22 cellular contexts compared by ENCODE assay signal in genomic region chr22:29326481-29326880, GRCh38. TPM values are rescaled to one million over a fixed set of nuclear protein-coding genes. Genes with fewer than 3 reads are reported as not detected.
A peak's percentile ranks its signal among the peaks of the same experiment; 100 is the strongest.
DNase-seq lines count a peak whose midpoint lies in the region; TF ChIP-seq lines count a peak whose summit lies in the region.
"Had no signal": no experiment of that assay in that cellular context is flagged by ENCODE, and none has a peak within 500 bp of the region (broad histone marks: within the 10 kb centered on the region; RNA-seq: fewer than 3 reads in every experiment).

No MANE protein-coding gene starts in this region.

- no peaks in the 10 kb centered on the region for H3K9me3 ChIP-seq in SJCRH30 (replicated peaks)
- H3K9me3 ChIP-seq: Peyer's patch, SK-N-SH had no signal

- H3K4me3 ChIP-seq in SJCRH30, result no peak overlapping the region
- H3K4me3 ChIP-seq: K562, Peyer's patch had no signal

- DNase-seq in substantia nigra (lab: John Stamatoyannopoulos, UW) (no peak), SJCRH30 (no peak)
- no peak for DNase-seq in activated naive CD4-positive, alpha-beta T cell (lab: John Stamatoyannopoulos, UW)
- DNase-seq in activated T-cell treated with anti-CD3 and anti-CD28 coated beads, Interleukin-2, amount 50 U/mL, for 48 hours, result no peak
- DNase-seq: ACHN, AML-193, DMS79 treated with DMSO at 0.1 percent for 48 hours, GOT3, NCI-H1092 treated with DMSO at 0.1 percent for 48 hours, NCI-H146, NCI-H2029 treated with DMSO at 0.1 percent for 48 hours, NCI-H2171, NCI-H446, NCI-H69, Peyer's patch, SHP77, SK-N-SH had no signal

- H3K27me3 ChIP-seq in layer of hippocampus (ENCODE audit: control insufficient read depth, insufficient read depth, low read length) (no peaks in the 10 kb centered on the region), SJCRH30 (no peaks in the 10 kb centered on the region)
- H3K27me3 ChIP-seq: Peyer's patch had no signal

- H3K9me3 Mint-ChIP-seq in brain, result no peaks in the 10 kb centered on the region

- peak; percentile 17 for TF ChIP-seq POLR2A in GM18526 (IDR thresholded peaks at IDR 0.05; ENCODE audit: extremely low read depth, insufficient read length)

- H3K27ac ChIP-seq in layer of hippocampus (ENCODE audit: low read depth, low read length) (peak overlapping the region; percentile 68), substantia nigra (ENCODE audit: low read depth, low read length, poor library complexity, severe bottlenecking) (peak overlapping the region; percentile 9), SJCRH30 (no peak overlapping the region)
- H3K27ac ChIP-seq: Peyer's patch had no signal

- peaks cover 10% of the 10 kb centered on the region for H3K4me1 ChIP-seq in SJCRH30
- H3K4me1 ChIP-seq: Peyer's patch had no signal

- peak overlapping the region in 3 of 5 experiments; percentile 11 to 78 (median 66) for H3K27ac Mint-ChIP-seq in brain

- no peak overlapping the region for H3K4me3 Mint-ChIP-seq in brain
- H3K4me3 Mint-ChIP-seq: CD14-positive monocyte had no signal

- no peaks in the 10 kb centered on the region for H3K36me3 ChIP-seq in SJCRH30

- no peak for TF ChIP-seq CTCF in brain (conservative IDR thresholded peaks at IDR 0.05)

- H3K4me1 Mint-ChIP-seq in brain, result peaks cover 13% of the 10 kb centered on the region
- H3K4me1 Mint-ChIP-seq: CD14-positive monocyte had no signal

- no peaks in the 10 kb centered on the region for H3K27me3 Mint-ChIP-seq in brain

- H3K36me3 Mint-ChIP-seq in brain, result no peaks in the 10 kb centered on the region

RNA-seq across cellular contexts. Expression of gene RASL10A, which starts 11.0 kb away (rescaled TPM):
- 6.5 TPM for polyA plus RNA-seq in brain (ENCODE audit: insufficient read depth, low read depth, low replicate concordance)
- 4.1 and 4.3 TPM in 2 replicates for total RNA-seq in SJCRH30 (2014; rRNA removed; shearing (Covaris generic))

RNA-seq across cellular contexts. Expression of gene GAS2L1, which starts 20.0 kb away (rescaled TPM):
- 20.4 TPM for polyA plus RNA-seq in brain (ENCODE audit: insufficient read depth, low read depth, low replicate concordance)
- total RNA-seq in SJCRH30 (2014; rRNA removed; shearing (Covaris generic)), result 5.0 and 6.4 TPM in 2 replicates

RNA-seq across cellular contexts. Expression of gene EWSR1, which starts 58.4 kb away (rescaled TPM):
- polyA plus RNA-seq in brain (ENCODE audit: insufficient read depth, low read depth, low replicate concordance), result 173 TPM
- 275 and 298 TPM in 2 replicates for total RNA-seq in SJCRH30 (2014; rRNA removed; shearing (Covaris generic))

RNA-seq across cellular contexts. Expression of gene RHBDD3, which starts 58.7 kb away (rescaled TPM):
- polyA plus RNA-seq in brain (ENCODE audit: insufficient read depth, low read depth, low replicate concordance), result 20.4 TPM
- total RNA-seq in SJCRH30 (2014; rRNA removed; shearing (Covaris generic)), result 20.3 and 21.8 TPM in 2 replicates
